1 cellular context compared by ENCODE assay signal in the genomic region with DNA sequence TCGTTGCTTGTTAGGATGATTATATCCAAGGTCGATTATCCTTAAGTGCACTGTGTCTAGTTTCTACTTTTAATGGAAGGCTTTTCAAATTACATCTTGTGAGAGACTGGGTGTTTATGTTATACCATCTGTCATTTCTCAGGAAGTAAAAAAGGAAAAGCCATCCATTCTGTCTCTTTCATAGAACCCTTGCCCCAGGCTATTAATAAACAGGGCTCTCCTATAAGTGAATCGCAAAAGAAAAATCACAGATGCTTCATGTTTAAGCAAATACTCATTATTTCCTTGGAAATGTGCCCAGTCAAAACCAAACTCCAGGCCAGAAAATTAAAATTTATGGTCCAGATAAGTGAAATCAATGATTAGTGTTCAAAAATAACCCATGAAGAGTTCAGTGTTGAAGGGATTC.
A peak's percentile ranks its signal among the peaks of the same experiment; 100 is the strongest.
TF ChIP-seq lines count a peak whose summit lies in the region.

No MANE protein-coding gene starts in this region.

TF ChIP-seq in HEK293, 187 proteins besides CTCF, POLR2A, EP300 and RAD21 (continued from another document):
- TF ChIP-seq, protein P1, sequence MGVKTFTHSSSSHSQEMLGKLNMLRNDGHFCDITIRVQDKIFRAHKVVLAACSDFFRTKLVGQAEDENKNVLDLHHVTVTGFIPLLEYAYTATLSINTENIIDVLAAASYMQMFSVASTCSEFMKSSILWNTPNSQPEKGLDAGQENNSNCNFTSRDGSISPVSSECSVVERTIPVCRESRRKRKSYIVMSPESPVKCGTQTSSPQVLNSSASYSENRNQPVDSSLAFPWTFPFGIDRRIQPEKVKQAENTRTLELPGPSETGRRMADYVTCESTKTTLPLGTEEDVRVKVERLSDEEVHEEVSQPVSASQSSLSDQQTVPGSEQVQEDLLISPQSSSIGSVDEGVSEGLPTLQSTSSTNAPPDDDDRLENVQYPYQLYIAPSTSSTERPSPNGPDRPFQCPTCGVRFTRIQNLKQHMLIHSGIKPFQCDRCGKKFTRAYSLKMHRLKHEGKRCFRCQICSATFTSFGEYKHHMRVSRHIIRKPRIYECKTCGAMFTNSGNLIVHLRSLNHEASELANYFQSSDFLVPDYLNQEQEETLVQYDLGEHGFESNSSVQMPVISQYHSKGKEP (tag by site-specific recombination; IDR thresholded peaks at IDR 0.05): peak; percentile 76
- no peak for TF ChIP-seq ZFP69B (tag by site-specific recombination; IDR thresholded peaks at IDR 0.05)
- TF ChIP-seq YY2 (tag by site-specific recombination; IDR thresholded peaks at IDR 0.05): no peak
- TF ChIP-seq KLF10 (tag by site-specific recombination; IDR thresholded peaks at IDR 0.05): peak; percentile 79
- TF ChIP-seq ZNF354C (tag by site-specific recombination; IDR thresholded peaks at IDR 0.05; ENCODE audit: borderline replicate concordance, low read depth): no peak
- no peak for TF ChIP-seq ZNF677 (tag by site-specific recombination; IDR thresholded peaks at IDR 0.05)
- TF ChIP-seq, protein P2, sequence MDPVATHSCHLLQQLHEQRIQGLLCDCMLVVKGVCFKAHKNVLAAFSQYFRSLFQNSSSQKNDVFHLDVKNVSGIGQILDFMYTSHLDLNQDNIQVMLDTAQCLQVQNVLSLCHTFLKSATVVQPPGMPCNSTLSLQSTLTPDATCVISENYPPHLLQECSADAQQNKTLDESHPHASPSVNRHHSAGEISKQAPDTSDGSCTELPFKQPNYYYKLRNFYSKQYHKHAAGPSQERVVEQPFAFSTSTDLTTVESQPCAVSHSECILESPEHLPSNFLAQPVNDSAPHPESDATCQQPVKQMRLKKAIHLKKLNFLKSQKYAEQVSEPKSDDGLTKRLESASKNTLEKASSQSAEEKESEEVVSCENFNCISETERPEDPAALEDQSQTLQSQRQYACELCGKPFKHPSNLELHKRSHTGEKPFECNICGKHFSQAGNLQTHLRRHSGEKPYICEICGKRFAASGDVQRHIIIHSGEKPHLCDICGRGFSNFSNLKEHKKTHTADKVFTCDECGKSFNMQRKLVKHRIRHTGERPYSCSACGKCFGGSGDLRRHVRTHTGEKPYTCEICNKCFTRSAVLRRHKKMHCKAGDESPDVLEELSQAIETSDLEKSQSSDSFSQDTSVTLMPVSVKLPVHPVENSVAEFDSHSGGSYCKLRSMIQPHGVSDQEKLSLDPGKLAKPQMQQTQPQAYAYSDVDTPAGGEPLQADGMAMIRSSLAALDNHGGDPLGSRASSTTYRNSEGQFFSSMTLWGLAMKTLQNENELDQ (tag by site-specific recombination; IDR thresholded peaks at IDR 0.05; ENCODE audit: low read depth): no peak
- TF ChIP-seq ZNF610 (tag by site-specific recombination; IDR thresholded peaks at IDR 0.05; ENCODE audit: borderline replicate concordance): no peak
- TF ChIP-seq ZSCAN23 (tag by site-specific recombination; IDR thresholded peaks at IDR 0.05): 0 out of 2 replicates have a peak, but pooled peaks have one; percentile 3
- TF ChIP-seq, protein P3, sequence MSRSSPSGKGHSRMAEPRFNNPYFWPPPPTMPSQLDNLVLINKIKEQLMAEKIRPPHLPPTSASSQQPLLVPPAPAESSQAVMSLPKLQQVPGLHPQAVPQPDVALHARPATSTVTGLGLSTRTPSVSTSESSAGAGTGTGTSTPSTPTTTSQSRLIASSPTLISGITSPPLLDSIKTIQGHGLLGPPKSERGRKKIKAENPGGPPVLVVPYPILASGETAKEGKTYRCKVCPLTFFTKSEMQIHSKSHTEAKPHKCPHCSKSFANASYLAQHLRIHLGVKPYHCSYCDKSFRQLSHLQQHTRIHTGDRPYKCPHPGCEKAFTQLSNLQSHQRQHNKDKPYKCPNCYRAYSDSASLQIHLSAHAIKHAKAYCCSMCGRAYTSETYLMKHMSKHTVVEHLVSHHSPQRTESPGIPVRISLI (tag by site-specific recombination; IDR thresholded peaks at IDR 0.05): peak; percentile 69
- 0 out of 2 replicates have a peak, but pooled peaks have one; percentile 62 for TF ChIP-seq TCF7L2 (IDR thresholded peaks at IDR 0.05; ENCODE audit: borderline replicate concordance, low read depth, low read length)
- TF ChIP-seq ZBTB7A (tag by site-specific recombination; IDR thresholded peaks at IDR 0.05; ENCODE audit: low read depth): no peak
- TF ChIP-seq, protein P4, sequence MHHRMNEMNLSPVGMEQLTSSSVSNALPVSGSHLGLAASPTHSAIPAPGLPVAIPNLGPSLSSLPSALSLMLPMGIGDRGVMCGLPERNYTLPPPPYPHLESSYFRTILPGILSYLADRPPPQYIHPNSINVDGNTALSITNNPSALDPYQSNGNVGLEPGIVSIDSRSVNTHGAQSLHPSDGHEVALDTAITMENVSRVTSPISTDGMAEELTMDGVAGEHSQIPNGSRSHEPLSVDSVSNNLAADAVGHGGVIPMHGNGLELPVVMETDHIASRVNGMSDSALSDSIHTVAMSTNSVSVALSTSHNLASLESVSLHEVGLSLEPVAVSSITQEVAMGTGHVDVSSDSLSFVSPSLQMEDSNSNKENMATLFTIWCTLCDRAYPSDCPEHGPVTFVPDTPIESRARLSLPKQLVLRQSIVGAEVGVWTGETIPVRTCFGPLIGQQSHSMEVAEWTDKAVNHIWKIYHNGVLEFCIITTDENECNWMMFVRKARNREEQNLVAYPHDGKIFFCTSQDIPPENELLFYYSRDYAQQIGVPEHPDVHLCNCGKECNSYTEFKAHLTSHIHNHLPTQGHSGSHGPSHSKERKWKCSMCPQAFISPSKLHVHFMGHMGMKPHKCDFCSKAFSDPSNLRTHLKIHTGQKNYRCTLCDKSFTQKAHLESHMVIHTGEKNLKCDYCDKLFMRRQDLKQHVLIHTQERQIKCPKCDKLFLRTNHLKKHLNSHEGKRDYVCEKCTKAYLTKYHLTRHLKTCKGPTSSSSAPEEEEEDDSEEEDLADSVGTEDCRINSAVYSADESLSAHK (tag by site-specific recombination; IDR thresholded peaks at IDR 0.05): peak; percentile 73
- no peak for TF ChIP-seq IKZF3 (tag by site-specific recombination; IDR thresholded peaks at IDR 0.05)
- peak; percentile 64 for TF ChIP-seq ZSCAN30 (tag by site-specific recombination; IDR thresholded peaks at IDR 0.05)
- peak; percentile 65; the same call in 1 of the 2 replicates for TF ChIP-seq ZNF394 (tag by site-specific recombination; IDR thresholded peaks at IDR 0.05; ENCODE audit: borderline replicate concordance)
- TF ChIP-seq, protein P5, sequence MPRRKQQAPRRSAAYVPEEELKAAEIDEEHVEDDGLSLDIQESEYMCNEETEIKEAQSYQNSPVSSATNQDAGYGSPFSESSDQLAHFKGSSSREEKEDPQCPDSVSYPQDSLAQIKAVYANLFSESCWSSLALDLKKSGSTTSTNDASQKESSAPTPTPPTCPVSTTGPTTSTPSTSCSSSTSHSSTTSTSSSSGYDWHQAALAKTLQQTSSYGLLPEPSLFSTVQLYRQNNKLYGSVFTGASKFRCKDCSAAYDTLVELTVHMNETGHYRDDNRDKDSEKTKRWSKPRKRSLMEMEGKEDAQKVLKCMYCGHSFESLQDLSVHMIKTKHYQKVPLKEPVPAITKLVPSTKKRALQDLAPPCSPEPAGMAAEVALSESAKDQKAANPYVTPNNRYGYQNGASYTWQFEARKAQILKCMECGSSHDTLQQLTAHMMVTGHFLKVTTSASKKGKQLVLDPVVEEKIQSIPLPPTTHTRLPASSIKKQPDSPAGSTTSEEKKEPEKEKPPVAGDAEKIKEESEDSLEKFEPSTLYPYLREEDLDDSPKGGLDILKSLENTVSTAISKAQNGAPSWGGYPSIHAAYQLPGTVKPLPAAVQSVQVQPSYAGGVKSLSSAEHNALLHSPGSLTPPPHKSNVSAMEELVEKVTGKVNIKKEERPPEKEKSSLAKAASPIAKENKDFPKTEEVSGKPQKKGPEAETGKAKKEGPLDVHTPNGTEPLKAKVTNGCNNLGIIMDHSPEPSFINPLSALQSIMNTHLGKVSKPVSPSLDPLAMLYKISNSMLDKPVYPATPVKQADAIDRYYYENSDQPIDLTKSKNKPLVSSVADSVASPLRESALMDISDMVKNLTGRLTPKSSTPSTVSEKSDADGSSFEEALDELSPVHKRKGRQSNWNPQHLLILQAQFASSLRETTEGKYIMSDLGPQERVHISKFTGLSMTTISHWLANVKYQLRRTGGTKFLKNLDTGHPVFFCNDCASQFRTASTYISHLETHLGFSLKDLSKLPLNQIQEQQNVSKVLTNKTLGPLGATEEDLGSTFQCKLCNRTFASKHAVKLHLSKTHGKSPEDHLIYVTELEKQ (tag by site-specific recombination; IDR thresholded peaks at IDR 0.05; ENCODE audit: borderline replicate concordance): peak; percentile 68; the same call in 1 of the 2 replicates
- TF ChIP-seq ZNF658 (tag by site-specific recombination; IDR thresholded peaks at IDR 0.05): no peak
- TF ChIP-seq ZBTB8A (tag by site-specific recombination; IDR thresholded peaks at IDR 0.05): peak; percentile 39
- peak; percentile 68 for TF ChIP-seq ZXDB (tag by site-specific recombination; IDR thresholded peaks at IDR 0.05)
- TF ChIP-seq ZNF19 (tag by site-specific recombination; IDR thresholded peaks at IDR 0.05; ENCODE audit: low read depth): no peak
- TF ChIP-seq, protein P6, sequence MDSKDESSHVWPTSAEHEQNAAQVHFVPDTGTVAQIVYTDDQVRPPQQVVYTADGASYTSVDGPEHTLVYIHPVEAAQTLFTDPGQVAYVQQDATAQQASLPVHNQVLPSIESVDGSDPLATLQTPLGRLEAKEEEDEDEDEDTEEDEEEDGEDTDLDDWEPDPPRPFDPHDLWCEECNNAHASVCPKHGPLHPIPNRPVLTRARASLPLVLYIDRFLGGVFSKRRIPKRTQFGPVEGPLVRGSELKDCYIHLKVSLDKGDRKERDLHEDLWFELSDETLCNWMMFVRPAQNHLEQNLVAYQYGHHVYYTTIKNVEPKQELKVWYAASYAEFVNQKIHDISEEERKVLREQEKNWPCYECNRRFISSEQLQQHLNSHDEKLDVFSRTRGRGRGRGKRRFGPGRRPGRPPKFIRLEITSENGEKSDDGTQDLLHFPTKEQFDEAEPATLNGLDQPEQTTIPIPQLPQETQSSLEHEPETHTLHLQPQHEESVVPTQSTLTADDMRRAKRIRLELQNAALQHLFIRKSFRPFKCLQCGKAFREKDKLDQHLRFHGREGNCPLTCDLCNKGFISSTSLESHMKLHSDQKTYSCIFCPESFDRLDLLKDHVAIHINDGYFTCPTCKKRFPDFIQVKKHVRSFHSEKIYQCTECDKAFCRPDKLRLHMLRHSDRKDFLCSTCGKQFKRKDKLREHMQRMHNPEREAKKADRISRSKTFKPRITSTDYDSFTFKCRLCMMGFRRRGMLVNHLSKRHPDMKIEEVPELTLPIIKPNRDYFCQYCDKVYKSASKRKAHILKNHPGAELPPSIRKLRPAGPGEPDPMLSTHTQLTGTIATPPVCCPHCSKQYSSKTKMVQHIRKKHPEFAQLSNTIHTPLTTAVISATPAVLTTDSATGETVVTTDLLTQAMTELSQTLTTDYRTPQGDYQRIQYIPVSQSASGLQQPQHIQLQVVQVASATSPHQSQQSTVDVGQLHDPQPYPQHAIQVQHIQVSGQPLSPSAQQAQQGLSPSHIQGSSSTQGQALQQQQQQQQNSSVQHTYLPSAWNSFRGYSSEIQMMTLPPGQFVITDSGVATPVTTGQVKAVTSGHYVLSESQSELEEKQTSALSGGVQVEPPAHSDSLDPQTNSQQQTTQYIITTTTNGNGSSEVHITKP (tag by site-specific recombination; IDR thresholded peaks at IDR 0.05): no peak
- TF ChIP-seq, protein P7, sequence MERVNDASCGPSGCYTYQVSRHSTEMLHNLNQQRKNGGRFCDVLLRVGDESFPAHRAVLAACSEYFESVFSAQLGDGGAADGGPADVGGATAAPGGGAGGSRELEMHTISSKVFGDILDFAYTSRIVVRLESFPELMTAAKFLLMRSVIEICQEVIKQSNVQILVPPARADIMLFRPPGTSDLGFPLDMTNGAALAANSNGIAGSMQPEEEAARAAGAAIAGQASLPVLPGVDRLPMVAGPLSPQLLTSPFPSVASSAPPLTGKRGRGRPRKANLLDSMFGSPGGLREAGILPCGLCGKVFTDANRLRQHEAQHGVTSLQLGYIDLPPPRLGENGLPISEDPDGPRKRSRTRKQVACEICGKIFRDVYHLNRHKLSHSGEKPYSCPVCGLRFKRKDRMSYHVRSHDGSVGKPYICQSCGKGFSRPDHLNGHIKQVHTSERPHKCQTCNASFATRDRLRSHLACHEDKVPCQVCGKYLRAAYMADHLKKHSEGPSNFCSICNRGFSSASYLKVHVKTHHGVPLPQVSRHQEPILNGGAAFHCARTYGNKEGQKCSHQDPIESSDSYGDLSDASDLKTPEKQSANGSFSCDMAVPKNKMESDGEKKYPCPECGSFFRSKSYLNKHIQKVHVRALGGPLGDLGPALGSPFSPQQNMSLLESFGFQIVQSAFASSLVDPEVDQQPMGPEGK (tag by site-specific recombination; IDR thresholded peaks at IDR 0.05): no peak
- TF ChIP-seq SCRT2 (tag by site-specific recombination; IDR thresholded peaks at IDR 0.05): no peak
- TF ChIP-seq BCL11B (tag by site-specific recombination; IDR thresholded peaks at IDR 0.05; ENCODE audit: low read depth): no peak
- TF ChIP-seq, protein P8, sequence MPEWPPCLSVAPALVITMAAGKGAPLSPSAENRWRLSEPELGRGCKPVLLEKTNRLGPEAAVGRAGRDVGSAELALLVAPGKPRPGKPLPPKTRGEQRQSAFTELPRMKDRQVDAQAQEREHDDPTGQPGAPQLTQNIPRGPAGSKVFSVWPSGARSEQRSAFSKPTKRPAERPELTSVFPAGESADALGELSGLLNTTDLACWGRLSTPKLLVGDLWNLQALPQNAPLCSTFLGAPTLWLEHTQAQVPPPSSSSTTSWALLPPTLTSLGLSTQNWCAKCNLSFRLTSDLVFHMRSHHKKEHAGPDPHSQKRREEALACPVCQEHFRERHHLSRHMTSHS (tag by site-specific recombination; IDR thresholded peaks at IDR 0.05): no peak
- TF ChIP-seq SP3 (tag by site-specific recombination; IDR thresholded peaks at IDR 0.05): 0 out of 2 replicates have a peak, but pooled peaks have one; percentile 30
- TF ChIP-seq ZNF843 (tag by site-specific recombination; IDR thresholded peaks at IDR 0.05): peak; percentile 91; the same call in 1 of the 2 replicates
- TF ChIP-seq WT1 (tag by site-specific recombination; IDR thresholded peaks at IDR 0.05): peak; percentile 77
- TF ChIP-seq ZNF426 (tag by site-specific recombination; IDR thresholded peaks at IDR 0.05): no peak
- TF ChIP-seq, protein P9, sequence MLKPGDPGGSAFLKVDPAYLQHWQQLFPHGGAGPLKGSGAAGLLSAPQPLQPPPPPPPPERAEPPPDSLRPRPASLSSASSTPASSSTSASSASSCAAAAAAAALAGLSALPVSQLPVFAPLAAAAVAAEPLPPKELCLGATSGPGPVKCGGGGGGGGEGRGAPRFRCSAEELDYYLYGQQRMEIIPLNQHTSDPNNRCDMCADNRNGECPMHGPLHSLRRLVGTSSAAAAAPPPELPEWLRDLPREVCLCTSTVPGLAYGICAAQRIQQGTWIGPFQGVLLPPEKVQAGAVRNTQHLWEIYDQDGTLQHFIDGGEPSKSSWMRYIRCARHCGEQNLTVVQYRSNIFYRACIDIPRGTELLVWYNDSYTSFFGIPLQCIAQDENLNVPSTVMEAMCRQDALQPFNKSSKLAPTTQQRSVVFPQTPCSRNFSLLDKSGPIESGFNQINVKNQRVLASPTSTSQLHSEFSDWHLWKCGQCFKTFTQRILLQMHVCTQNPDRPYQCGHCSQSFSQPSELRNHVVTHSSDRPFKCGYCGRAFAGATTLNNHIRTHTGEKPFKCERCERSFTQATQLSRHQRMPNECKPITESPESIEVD (tag by site-specific recombination; IDR thresholded peaks at IDR 0.05): peak; percentile 92
- no peak for TF ChIP-seq ZBTB1 (tag by site-specific recombination; IDR thresholded peaks at IDR 0.05)
- 0 out of 2 replicates have a peak, but pooled peaks have one; percentile 24 for TF ChIP-seq ZNF549 (tag by site-specific recombination; IDR thresholded peaks at IDR 0.05)
- no peak for TF ChIP-seq ZNF112 (tag by site-specific recombination; IDR thresholded peaks at IDR 0.05)
- TF ChIP-seq FEZF1 (tag by site-specific recombination; IDR thresholded peaks at IDR 0.05): peak; percentile 91
- no peak for TF ChIP-seq KLF7 (tag by site-specific recombination; IDR thresholded peaks at IDR 0.05; ENCODE audit: borderline replicate concordance)
- TF ChIP-seq HOXD13 (CRISPR knock-in tag; IDR thresholded peaks at IDR 0.05; ENCODE audit: borderline replicate concordance): peak; percentile 72
- peak; percentile 81 for TF ChIP-seq OSR2 (tag by site-specific recombination; IDR thresholded peaks at IDR 0.05)
